Comparison of ENCODE assay signal across 18 cellular contexts in genomic region chr16:50705436-50706110, GRCh38. TPM values are rescaled to one million over a fixed set of nuclear protein-coding genes. Genes with fewer than 3 reads are reported as not detected.
"Had no signal": no experiment of that assay in that cellular context is flagged by ENCODE, and none has a peak within 500 bp of the region (broad histone marks: within the 10 kb centered on the region; RNA-seq: fewer than 3 reads in every experiment).

No MANE protein-coding gene starts in this region.

- DNase-seq: activated CD4-positive, alpha-beta T cell treated with anti-CD3 and anti-CD28 coated beads for 1 hour; activated CD8-positive, alpha-beta memory T cell treated with anti-CD3 and anti-CD28 coated beads, Interleukin-2, amount 50 U/mL, for 48 hours; activated CD8-positive, alpha-beta T cell treated with anti-CD3 and anti-CD28 coated beads, Interleukin-2, amount 10 ng/mL, durations not matched to agents 7 days and 5 days; activated naive CD4-positive, alpha-beta T cell treated with anti-CD3 and anti-CD28 coated beads for 36 hours; caudate nucleus; cortex of kidney; foreskin fibroblast; head of caudate nucleus; mesenchymal stem cell; small intestine; tibial artery had no signal

- H3K36me3 ChIP-seq: tibial artery, vagina had no signal

- H3K27ac ChIP-seq: esophagus muscularis mucosa, parathyroid adenoma, tibial artery, vagina had no signal

- H3K27me3 ChIP-seq: esophagus muscularis mucosa, tibial artery, vagina had no signal

- H3K4me1 ChIP-seq: esophagus muscularis mucosa, parathyroid adenoma, tibial artery had no signal

- ATAC-seq: activated CD8-positive, alpha-beta T cell treated with anti-CD3 and anti-CD28 coated beads, Interleukin-2, amount 10 ng/mL, durations not matched to agents 7 days and 5 days; left lobe of liver had no signal

- H3K4me3 ChIP-seq: esophagus muscularis mucosa, tibial artery, vagina had no signal

- H3K9ac ChIP-seq: parathyroid adenoma had no signal

- H3K27ac Mint-ChIP-seq: activated CD8-positive, alpha-beta T cell treated with anti-CD3 and anti-CD28 coated beads, Interleukin-2, amount 10 ng/mL, durations not matched to agents 7 days and 5 days; activated naive CD4-positive, alpha-beta T cell treated with anti-CD3 and anti-CD28 coated beads for 36 hours; T-helper 2 cell treated with Interferon-gamma antibody and Interleukin-4, amounts not matched to agents 5 μg/mL and 100 μg/mL, for 36 hours had no signal

- H3K79me2 ChIP-seq: parathyroid adenoma had no signal

- H3K4me1 Mint-ChIP-seq: neural crest cell had no signal

- H3K4me3 Mint-ChIP-seq: activated CD8-positive, alpha-beta T cell treated with anti-CD3 and anti-CD28 coated beads, Interleukin-2, amount 10 ng/mL, durations not matched to agents 7 days and 5 days; activated naive CD4-positive, alpha-beta T cell treated with anti-CD3 and anti-CD28 coated beads for 36 hours; activated T-helper 1 cell treated with anti-CD3 and anti-CD28 coated beads, Interleukin-12 subunit alpha, Interleukin-12 subunit beta, Interleukin-2, Interleukin-4 antibody, amounts not matched to agents 30 ng/mL and 10 ng/mL and 1 ng/mL, durations not matched to agents 14 hours and 24 hours and 36 hours; neural crest cell; T-helper 2 cell treated with Interferon-gamma antibody and Interleukin-4, amounts not matched to agents 5 μg/mL and 100 μg/mL, for 36 hours had no signal

RNA-seq across cellular contexts. Expression of gene SNX20, which starts 24.5 kb away (rescaled TPM):
- total RNA-seq: neural crest cell had no signal
